13 cellular contexts compared by ENCODE assay signal in the genomic region with DNA sequence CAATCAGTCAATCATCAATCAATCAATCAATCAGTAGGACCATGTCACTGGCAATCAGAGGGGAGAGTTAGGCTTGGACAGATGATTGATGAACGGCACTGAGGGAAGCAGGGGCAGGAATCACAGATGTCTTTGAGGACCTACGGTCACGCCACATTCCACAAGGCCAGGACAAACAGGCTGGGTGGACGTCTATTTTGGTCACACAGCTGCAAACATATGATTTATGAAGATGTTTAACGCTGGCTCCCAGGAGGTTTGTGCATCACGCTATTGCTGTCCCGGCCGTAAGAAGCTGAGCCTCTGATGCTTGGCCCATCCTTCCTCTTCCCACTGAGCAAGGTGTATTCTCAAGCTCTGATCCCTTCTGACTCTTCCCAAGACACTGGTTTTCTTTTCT.
"Had no signal": no experiment of that assay in that cellular context is flagged by ENCODE, and none has a peak within 500 bp of the region (broad histone marks: within the 10 kb centered on the region; RNA-seq: fewer than 3 reads in every experiment).

No MANE protein-coding gene starts in this region.

- ATAC-seq: activated T-helper 17 cell treated with anti-CD3 and anti-CD28 coated beads, Interleukin-2, amount 50 U/mL, for 72 hours; effector memory CD8-positive, alpha-beta T cell; T-cell had no signal

- H3K27me3 Mint-ChIP-seq: activated T-helper 17 cell treated with anti-CD3 and anti-CD28 coated beads, Interleukin-2, amount 50 U/mL, for 72 hours; effector memory CD8-positive, alpha-beta T cell; T-cell had no signal

- H3K9me3 Mint-ChIP-seq: activated naive CD4-positive, alpha-beta T cell treated with anti-CD3 and anti-CD28 coated beads for 36 hours; activated T-helper 17 cell treated with anti-CD3 and anti-CD28 coated beads, Interleukin-2, amount 50 U/mL, for 72 hours; effector memory CD8-positive, alpha-beta T cell; T-cell had no signal

- H3K27ac ChIP-seq: SK-N-MC had no signal

- H3K27ac Mint-ChIP-seq: activated naive CD4-positive, alpha-beta T cell treated with anti-CD3 and anti-CD28 coated beads for 36 hours; activated T-helper 17 cell treated with anti-CD3 and anti-CD28 coated beads, Interleukin-2, amount 50 U/mL, for 72 hours; T-cell had no signal

- H3K4me3 Mint-ChIP-seq: activated naive CD4-positive, alpha-beta T cell treated with anti-CD3 and anti-CD28 coated beads for 36 hours; activated T-helper 17 cell treated with anti-CD3 and anti-CD28 coated beads, Interleukin-2, amount 50 U/mL, for 72 hours; effector memory CD8-positive, alpha-beta T cell; T-cell had no signal

- DNase-seq: activated CD4-positive, alpha-beta T cell treated with anti-CD3 and anti-CD28 coated beads for 1 hour; activated naive CD4-positive, alpha-beta T cell treated with anti-CD3 and anti-CD28 coated beads for 36 hours; activated T-cell treated with anti-CD3 and anti-CD28 coated beads for 4 hours; central memory CD4-positive, alpha-beta T cell; effector memory CD8-positive, alpha-beta T cell; hypothalamus; stimulated activated CD4-positive, alpha-beta T cell treated with anti-CD3 and anti-CD28 coated beads, Interleukin-15, amount 100 ng/mL, for 24 hours; stimulated activated CD4-positive, alpha-beta T cell treated with anti-CD3 and anti-CD28 coated beads, Interleukin-4, amount 100 ng/mL, for 24 hours; T-cell; T1000; trophoblast cell had no signal

- H3K4me3 ChIP-seq: SK-N-MC had no signal
